Comparison of ENCODE assay signal across 1 cellular context in the genomic region with DNA sequence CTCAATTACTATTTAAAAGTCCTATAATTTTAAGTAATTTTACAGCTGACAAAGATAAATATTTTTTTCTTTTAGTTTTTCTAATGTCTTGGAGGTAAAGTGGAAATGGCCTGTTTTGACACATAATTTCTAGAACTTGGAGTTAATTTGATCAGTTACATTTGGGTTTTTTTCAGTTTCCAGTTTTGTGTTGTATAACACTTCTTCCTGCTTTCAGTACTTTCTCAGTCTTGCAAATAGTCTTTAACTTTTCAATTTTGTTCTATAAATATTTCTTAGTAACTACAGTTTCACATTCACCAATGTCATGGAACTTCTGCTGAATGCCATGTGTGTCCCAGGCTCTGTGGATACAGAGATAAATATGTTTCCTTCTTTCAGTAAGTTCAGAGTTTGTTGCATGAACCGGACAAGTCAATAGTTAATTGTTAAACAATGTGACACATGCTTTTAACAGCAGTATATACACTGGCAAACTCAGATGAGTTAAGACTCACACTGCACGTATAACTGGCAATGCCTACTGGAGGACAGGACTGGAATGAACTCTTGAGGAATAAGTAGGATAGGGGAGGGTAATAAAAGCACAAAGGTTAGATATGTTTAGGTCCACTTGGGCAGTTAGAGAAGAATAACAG.
TF ChIP-seq lines count a peak whose summit lies in the region.

No MANE protein-coding gene starts in this region.

TF ChIP-seq in HepG2, 621 proteins besides CTCF, POLR2A, EP300 and RAD21 (continued from another document and continues in another):
- TF ChIP-seq, protein P1, sequence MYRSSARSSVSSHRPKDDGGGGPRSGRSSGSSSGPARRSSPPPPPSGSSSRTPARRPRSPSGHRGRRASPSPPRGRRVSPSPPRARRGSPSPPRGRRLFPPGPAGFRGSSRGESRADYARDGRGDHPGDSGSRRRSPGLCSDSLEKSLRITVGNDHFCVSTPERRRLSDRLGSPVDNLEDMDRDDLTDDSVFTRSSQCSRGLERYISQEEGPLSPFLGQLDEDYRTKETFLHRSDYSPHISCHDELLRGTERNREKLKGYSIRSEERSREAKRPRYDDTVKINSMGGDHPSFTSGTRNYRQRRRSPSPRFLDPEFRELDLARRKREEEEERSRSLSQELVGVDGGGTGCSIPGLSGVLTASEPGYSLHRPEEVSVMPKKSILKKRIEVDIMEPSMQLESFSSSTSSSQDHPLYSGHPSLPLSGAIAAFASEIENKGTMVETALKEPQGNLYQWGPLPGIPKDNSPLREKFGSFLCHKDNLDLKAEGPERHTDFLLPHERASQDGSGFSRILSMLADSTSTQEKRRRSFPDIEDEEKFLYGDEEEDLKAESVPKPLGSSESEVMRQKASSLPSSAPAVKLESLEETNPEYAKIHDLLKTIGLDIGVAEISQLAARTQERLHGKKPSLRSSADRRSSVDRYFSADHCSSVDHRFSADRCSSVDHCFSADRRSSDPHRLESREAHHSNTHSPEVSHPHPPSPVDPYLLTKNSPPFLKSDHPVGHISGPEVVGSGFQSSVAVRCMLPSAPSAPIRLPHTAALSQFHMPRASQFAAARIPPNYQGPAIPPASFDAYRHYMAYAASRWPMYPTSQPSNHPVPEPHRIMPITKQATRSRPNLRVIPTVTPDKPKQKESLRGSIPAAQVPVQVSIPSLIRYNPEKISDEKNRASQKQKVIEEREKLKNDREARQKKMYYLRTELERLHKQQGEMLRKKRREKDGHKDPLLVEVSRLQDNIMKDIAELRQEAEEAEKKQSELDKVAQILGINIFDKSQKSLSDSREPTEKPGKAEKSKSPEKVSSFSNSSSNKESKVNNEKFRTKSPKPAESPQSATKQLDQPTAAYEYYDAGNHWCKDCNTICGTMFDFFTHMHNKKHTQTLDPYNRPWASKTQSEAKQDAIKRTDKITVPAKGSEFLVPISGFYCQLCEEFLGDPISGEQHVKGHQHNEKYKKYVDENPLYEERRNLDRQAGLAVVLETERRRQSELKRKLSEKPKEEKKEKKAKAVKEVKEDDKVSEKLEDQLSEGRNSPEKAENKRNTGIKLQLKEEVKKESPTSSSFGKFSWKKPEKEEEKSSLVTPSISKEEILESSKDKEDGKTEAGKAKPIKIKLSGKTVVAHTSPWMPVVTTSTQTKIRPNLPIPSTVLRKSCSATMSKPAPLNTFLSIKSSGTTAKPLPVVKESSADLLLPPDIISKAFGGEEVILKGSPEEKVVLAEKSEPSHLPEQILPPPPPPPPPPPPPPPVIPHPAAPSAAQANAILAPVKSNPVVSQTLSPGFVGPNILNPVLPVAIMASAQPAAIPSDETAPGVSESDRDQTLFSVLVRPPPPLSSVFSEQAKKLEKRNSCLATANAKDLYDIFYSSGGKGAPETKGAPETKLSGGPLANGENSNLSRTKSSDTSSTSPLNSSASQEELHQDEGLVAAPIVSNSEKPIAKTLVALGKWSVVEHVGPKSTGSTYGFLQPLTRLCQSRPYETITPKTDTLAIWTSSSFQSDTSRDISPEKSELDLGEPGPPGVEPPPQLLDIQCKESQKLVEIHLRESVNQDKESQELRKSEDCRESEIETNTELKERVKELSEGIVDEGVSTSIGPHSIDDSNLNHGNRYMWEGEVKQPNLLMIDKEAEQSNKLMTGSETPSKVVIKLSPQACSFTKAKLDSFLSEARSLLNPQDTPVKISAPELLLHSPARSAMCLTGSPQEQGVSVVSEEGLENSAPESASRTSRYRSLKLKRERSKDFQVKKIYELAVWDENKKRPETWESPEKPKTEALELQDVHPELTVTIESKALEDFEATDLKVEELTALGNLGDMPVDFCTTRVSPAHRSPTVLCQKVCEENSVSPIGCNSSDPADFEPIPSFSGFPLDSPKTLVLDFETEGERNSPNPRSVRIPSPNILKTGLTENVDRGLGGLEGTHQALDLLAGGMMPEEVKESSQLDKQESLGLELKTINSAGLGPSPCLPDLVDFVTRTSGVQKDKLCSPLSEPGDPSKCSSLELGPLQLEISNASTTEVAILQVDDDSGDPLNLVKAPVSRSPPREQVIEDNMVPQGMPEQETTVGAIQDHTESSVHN (CRISPR knock-in tag; IDR thresholded peaks at IDR 0.05): no peak
- TF ChIP-seq KLF11 (CRISPR knock-in tag; IDR thresholded peaks at IDR 0.05): no peak
- no peak for TF ChIP-seq ZNF883 (CRISPR knock-in tag; IDR thresholded peaks at IDR 0.05; ENCODE audit: not compliant biosample characterization)
- no peak for TF ChIP-seq ATF7-NPFF (CRISPR knock-in tag; IDR thresholded peaks at IDR 0.05; ENCODE audit: low read depth)
- TF ChIP-seq, protein P2, sequence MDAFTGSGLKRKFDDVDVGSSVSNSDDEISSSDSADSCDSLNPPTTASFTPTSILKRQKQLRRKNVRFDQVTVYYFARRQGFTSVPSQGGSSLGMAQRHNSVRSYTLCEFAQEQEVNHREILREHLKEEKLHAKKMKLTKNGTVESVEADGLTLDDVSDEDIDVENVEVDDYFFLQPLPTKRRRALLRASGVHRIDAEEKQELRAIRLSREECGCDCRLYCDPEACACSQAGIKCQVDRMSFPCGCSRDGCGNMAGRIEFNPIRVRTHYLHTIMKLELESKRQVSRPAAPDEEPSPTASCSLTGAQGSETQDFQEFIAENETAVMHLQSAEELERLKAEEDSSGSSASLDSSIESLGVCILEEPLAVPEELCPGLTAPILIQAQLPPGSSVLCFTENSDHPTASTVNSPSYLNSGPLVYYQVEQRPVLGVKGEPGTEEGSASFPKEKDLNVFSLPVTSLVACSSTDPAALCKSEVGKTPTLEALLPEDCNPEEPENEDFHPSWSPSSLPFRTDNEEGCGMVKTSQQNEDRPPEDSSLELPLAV (CRISPR knock-in tag; conservative IDR thresholded peaks at IDR 0.05; ENCODE audit: low read depth): no peak
- TF ChIP-seq HOMEZ (CRISPR knock-in tag; IDR thresholded peaks at IDR 0.05; ENCODE audit: low read depth): peak; percentile 79; the same call in 1 of the 2 replicates
- no peak for TF ChIP-seq ZSCAN12 (CRISPR knock-in tag; IDR thresholded peaks at IDR 0.05)
- TF ChIP-seq ZNF644 (CRISPR knock-in tag; IDR thresholded peaks at IDR 0.05; ENCODE audit: low read depth): peak; percentile 41; the same call in 1 of the 2 replicates
- peak; percentile 90 for TF ChIP-seq ZNF652 (CRISPR knock-in tag; IDR thresholded peaks at IDR 0.05; ENCODE audit: borderline replicate concordance, low read depth)
- no peak for TF ChIP-seq PCBP2 (optimal IDR thresholded peaks at IDR 0.05; ENCODE audit: low read depth, low read length, poor library complexity, severe bottlenecking)
- peak; percentile 16; the same call in 1 of the 2 replicates for TF ChIP-seq CEBPG (CRISPR knock-in tag; IDR thresholded peaks at IDR 0.05)
- 0 out of 2 replicates have a peak, but pooled peaks have one; percentile 40 for TF ChIP-seq ZNF546 (CRISPR knock-in tag; conservative IDR thresholded peaks at IDR 0.05)
- TF ChIP-seq, protein P3, sequence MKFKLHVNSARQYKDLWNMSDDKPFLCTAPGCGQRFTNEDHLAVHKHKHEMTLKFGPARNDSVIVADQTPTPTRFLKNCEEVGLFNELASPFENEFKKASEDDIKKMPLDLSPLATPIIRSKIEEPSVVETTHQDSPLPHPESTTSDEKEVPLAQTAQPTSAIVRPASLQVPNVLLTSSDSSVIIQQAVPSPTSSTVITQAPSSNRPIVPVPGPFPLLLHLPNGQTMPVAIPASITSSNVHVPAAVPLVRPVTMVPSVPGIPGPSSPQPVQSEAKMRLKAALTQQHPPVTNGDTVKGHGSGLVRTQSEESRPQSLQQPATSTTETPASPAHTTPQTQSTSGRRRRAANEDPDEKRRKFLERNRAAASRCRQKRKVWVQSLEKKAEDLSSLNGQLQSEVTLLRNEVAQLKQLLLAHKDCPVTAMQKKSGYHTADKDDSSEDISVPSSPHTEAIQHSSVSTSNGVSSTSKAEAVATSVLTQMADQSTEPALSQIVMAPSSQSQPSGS (CRISPR knock-in tag; IDR thresholded peaks at IDR 0.05): no peak
- no peak for TF ChIP-seq ZNF3 (CRISPR knock-in tag; IDR thresholded peaks at IDR 0.05)
- no peak for TF ChIP-seq ZNF326 (CRISPR knock-in tag; IDR thresholded peaks at IDR 0.05; ENCODE audit: borderline replicate concordance)
- no peak for TF ChIP-seq GABPA (IDR thresholded peaks at IDR 0.05; ENCODE audit: low read depth, low read length)
- no peak for TF ChIP-seq GABPA (CRISPR knock-in tag; IDR thresholded peaks at IDR 0.05; ENCODE audit: low read depth)
- TF ChIP-seq ZNF143 (CRISPR knock-in tag; IDR thresholded peaks at IDR 0.05): no peak
- no peak for TF ChIP-seq ZNF766 (CRISPR knock-in tag; IDR thresholded peaks at IDR 0.05; ENCODE audit: borderline replicate concordance)
- 0 out of 2 replicates have a peak, but pooled peaks have one; percentile 14 for TF ChIP-seq RXRB (CRISPR knock-in tag; IDR thresholded peaks at IDR 0.05; ENCODE audit: borderline replicate concordance)
- TF ChIP-seq, protein P4, sequence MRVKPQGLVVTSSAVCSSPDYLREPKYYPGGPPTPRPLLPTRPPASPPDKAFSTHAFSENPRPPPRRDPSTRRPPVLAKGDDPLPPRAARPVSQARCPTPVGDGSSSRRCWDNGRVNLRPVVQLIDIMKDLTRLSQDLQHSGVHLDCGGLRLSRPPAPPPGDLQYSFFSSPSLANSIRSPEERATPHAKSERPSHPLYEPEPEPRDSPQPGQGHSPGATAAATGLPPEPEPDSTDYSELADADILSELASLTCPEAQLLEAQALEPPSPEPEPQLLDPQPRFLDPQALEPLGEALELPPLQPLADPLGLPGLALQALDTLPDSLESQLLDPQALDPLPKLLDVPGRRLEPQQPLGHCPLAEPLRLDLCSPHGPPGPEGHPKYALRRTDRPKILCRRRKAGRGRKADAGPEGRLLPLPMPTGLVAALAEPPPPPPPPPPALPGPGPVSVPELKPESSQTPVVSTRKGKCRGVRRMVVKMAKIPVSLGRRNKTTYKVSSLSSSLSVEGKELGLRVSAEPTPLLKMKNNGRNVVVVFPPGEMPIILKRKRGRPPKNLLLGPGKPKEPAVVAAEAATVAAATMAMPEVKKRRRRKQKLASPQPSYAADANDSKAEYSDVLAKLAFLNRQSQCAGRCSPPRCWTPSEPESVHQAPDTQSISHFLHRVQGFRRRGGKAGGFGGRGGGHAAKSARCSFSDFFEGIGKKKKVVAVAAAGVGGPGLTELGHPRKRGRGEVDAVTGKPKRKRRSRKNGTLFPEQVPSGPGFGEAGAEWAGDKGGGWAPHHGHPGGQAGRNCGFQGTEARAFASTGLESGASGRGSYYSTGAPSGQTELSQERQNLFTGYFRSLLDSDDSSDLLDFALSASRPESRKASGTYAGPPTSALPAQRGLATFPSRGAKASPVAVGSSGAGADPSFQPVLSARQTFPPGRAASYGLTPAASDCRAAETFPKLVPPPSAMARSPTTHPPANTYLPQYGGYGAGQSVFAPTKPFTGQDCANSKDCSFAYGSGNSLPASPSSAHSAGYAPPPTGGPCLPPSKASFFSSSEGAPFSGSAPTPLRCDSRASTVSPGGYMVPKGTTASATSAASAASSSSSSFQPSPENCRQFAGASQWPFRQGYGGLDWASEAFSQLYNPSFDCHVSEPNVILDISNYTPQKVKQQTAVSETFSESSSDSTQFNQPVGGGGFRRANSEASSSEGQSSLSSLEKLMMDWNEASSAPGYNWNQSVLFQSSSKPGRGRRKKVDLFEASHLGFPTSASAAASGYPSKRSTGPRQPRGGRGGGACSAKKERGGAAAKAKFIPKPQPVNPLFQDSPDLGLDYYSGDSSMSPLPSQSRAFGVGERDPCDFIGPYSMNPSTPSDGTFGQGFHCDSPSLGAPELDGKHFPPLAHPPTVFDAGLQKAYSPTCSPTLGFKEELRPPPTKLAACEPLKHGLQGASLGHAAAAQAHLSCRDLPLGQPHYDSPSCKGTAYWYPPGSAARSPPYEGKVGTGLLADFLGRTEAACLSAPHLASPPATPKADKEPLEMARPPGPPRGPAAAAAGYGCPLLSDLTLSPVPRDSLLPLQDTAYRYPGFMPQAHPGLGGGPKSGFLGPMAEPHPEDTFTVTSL (CRISPR knock-in tag; IDR thresholded peaks at IDR 0.05; ENCODE audit: borderline replicate concordance): no peak
- TF ChIP-seq ZNF839 (CRISPR knock-in tag; IDR thresholded peaks at IDR 0.05; ENCODE audit: borderline replicate concordance): no peak
- no peak for TF ChIP-seq YEATS4 (CRISPR knock-in tag; IDR thresholded peaks at IDR 0.05; ENCODE audit: borderline replicate concordance)
- TF ChIP-seq ZNF879 (CRISPR knock-in tag; IDR thresholded peaks at IDR 0.05): no peak
- no peak for TF ChIP-seq MYPOP (CRISPR knock-in tag; IDR thresholded peaks at IDR 0.05)
- no peak for TF ChIP-seq ZNF446 (CRISPR knock-in tag; IDR thresholded peaks at IDR 0.05)
- TF ChIP-seq MIXL1 (CRISPR knock-in tag; IDR thresholded peaks at IDR 0.05): peak; percentile 85; the same call in 1 of the 2 replicates
- TF ChIP-seq, protein P5, sequence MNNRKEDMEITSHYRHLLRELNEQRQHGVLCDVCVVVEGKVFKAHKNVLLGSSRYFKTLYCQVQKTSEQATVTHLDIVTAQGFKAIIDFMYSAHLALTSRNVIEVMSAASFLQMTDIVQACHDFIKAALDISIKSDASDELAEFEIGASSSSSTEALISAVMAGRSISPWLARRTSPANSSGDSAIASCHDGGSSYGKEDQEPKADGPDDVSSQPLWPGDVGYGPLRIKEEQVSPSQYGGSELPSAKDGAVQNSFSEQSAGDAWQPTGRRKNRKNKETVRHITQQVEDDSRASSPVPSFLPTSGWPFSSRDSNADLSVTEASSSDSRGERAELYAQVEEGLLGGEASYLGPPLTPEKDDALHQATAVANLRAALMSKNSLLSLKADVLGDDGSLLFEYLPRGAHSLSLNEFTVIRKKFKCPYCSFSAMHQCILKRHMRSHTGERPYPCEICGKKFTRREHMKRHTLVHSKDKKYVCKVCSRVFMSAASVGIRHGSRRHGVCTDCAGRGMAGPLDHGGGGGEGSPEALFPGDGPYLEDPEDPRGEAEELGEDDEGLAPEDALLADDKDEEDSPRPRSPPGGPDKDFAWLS (CRISPR knock-in tag; IDR thresholded peaks at IDR 0.05; ENCODE audit: borderline replicate concordance): no peak
- TF ChIP-seq NFIC (IDR thresholded peaks at IDR 0.05; ENCODE audit: low read length): no peak
- no peak for TF ChIP-seq MAFG (CRISPR knock-in tag; IDR thresholded peaks at IDR 0.05)
- no peak for TF ChIP-seq ZNF256 (CRISPR knock-in tag; conservative IDR thresholded peaks at IDR 0.05)
- no peak for TF ChIP-seq CREB1 (IDR thresholded peaks at IDR 0.05)
- peak; percentile 45 for TF ChIP-seq CREB1 (CRISPR knock-in tag; IDR thresholded peaks at IDR 0.05)
- peak; percentile 81 for TF ChIP-seq GATAD2A (CRISPR knock-in tag; IDR thresholded peaks at IDR 0.05)
- TF ChIP-seq, protein P6, sequence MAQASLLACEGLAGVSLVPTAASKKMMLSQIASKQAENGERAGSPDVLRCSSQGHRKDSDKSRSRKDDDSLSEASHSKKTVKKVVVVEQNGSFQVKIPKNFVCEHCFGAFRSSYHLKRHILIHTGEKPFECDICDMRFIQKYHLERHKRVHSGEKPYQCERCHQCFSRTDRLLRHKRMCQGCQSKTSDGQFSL (CRISPR knock-in tag; IDR thresholded peaks at IDR 0.05): no peak
